ENCODE assay signal across 11 cellular contexts in genomic region chr19:47447470-47448359, GRCh38. TPM values are rescaled to one million over a fixed set of nuclear protein-coding genes. Genes with fewer than 3 reads are reported as not detected.
DNase-seq lines count a peak whose midpoint lies in the region; ATAC-seq, FAIRE-seq and TF ChIP-seq lines count a peak whose summit lies in the region.
"Had no signal": no experiment of that assay in that cellular context is flagged by ENCODE, and none has a peak within 500 bp of the region (broad histone marks: within the 10 kb centered on the region; RNA-seq: fewer than 3 reads in every experiment).

No MANE protein-coding gene starts in this region.

- no peaks in the 10 kb centered on the region for H4K20me1 ChIP-seq in GM12878 (ENCODE audit: control insufficient read depth, insufficient read depth)

- ATAC-seq in GM12878: peak; percentile 53

- DNase-seq in NCI-H2196 (lab: John Stamatoyannopoulos, UW; ENCODE audit: unreplicated experiment) (peak; percentile 24), NCI-H2196 treated with DMSO at 0.1 percent for 48 hours (lab: John Stamatoyannopoulos, UW; ENCODE audit: unreplicated experiment) (no peak), GM12878 (ENCODE audit: low read depth, low spot score) (no peak), iPS-NIHi7 (ENCODE audit: extremely low spot score) (peak; percentile 88), NCI-H446 (lab: John Stamatoyannopoulos, UW) (no peak), SW 1271 (lab: John Stamatoyannopoulos, UW) (no peak)
- DNase-seq in stimulated activated CD4-positive, alpha-beta T cell treated with anti-CD3 and anti-CD28 coated beads, Interleukin-4, amount 100 ng/mL, for 24 hours: peak; percentile 55

- TF ChIP-seq CTCF in GM12878 (IDR thresholded peaks at IDR 0.05 in 2 of 3, conservative IDR thresholded peaks at IDR 0.05 in 1 of 3; ENCODE audit: control insufficient read depth in 2 of 3, extremely low read depth in 1 of 3, insufficient read depth in 1 of 3, low read depth in 3 of 3, low read length in 3 of 3): no peak

- no peak for TF ChIP-seq POLR2A in GM12878 (IDR thresholded peaks at IDR 0.05; ENCODE audit: low read depth, low read length)

- POLR2A ChIA-PET in GM12878 (lab: Charles Lee): no interaction called here

- SMC1A ChIA-PET in GM12878 (lab: Charles Lee; ENCODE audit: uncharacterized antibody, unreplicated experiment): no interaction called here

- peaks cover 32% of the 10 kb centered on the region for H3K4me1 Mint-ChIP-seq in T-helper 1 cell treated with Interleukin-12 subunit alpha and Interleukin-12 subunit beta and Interleukin-4 antibody, amounts not matched to agents 30 μg/mL and 1 μg/mL, for 36 hours (ENCODE audit: low read depth)

- peak overlapping the region; percentile 50 for H3K4me3 Mint-ChIP-seq in T-helper 1 cell treated with Interleukin-12 subunit alpha and Interleukin-12 subunit beta and Interleukin-4 antibody, amounts not matched to agents 30 μg/mL and 1 μg/mL, for 36 hours

- BruUV-seq in GM12878 (replicated peaks; lab: Mats Ljungman, UMichigan): no TSS peak

- no peak overlapping the region for H3K4me2 ChIP-seq in GM12878 (ENCODE audit: control insufficient read depth, insufficient read depth)
- H3K4me2 ChIP-seq: BLaER1 had no signal

- no peak overlapping the region for H2AFZ ChIP-seq in GM12878 (ENCODE audit: control insufficient read depth, low read depth, low read length)

- no peaks in the 10 kb centered on the region; the same call in 2 of the 3 replicates for H3K9me3 ChIP-seq in GM12878 (replicated peaks; ENCODE audit: control insufficient read depth, insufficient read depth, low read length)
- H3K9me3 ChIP-seq: BLaER1, uterus had no signal

- peak overlapping the region; percentile 33 for H3K27ac Mint-ChIP-seq in T-helper 1 cell treated with Interleukin-12 subunit alpha and Interleukin-12 subunit beta and Interleukin-4 antibody, amounts not matched to agents 30 μg/mL and 1 μg/mL, for 36 hours

- no peak for FAIRE-seq in GM12878 (lab: Jason Lieb, UNC)

- H3K36me3 ChIP-seq in GM12878 (ENCODE audit: control insufficient read depth in 2 of 2, insufficient read depth in 2 of 2, low read length in 1 of 2): no peaks in the 10 kb centered on the region
- H3K36me3 ChIP-seq: BLaER1, uterus had no signal

- WGBS in GM12878 (ENCODE audit: insufficient coverage, insufficient replicate concordance, low lambda C conversion rate, missing lambda C conversion rate): 50% methylated on average over 58 of the region's 95 CpGs

- H3K27me3 ChIP-seq in GM12878 (replicated peaks in 1 of 2; ENCODE audit: control insufficient read depth in 2 of 2, insufficient read depth in 2 of 2, low read length in 1 of 2): peaks cover 1 to 7% of the 10 kb centered on the region in 2 experiments; a peak in 3 of 4 replicates

- peaks cover 72% of the 10 kb centered on the region for H3K27me3 Mint-ChIP-seq in T-helper 1 cell treated with Interleukin-12 subunit alpha and Interleukin-12 subunit beta and Interleukin-4 antibody, amounts not matched to agents 30 μg/mL and 1 μg/mL, for 36 hours (ENCODE audit: low read depth)

- intact Hi-C loops in GM12878 (cut with micrococcal nuclease; ENCODE audit: unreplicated experiment): no loop called here

- no peak overlapping the region for H3K9ac ChIP-seq in GM12878 (ENCODE audit: control insufficient read depth, insufficient read depth, low read length)
- H3K9ac ChIP-seq: BLaER1 had no signal

- no peak for TF ChIP-seq EP300 in GM12878 (IDR thresholded peaks at IDR 0.05; ENCODE audit: borderline replicate concordance in 1 of 2, control insufficient read depth in 1 of 2, low read depth in 2 of 2, low read length in 2 of 2)

- no peak for TF ChIP-seq RAD21 in GM12878 (IDR thresholded peaks at IDR 0.05; ENCODE audit: insufficient read depth, low read depth, low read length)

- RAD21 ChIA-PET in GM12878 (lab: Charles Lee; ENCODE audit: unreplicated experiment): no interaction called here

- no peaks in the 10 kb centered on the region for H3K79me2 ChIP-seq in GM12878 (ENCODE audit: control insufficient read depth, insufficient read depth, low read length)

- CTCF ChIA-PET in GM12878 (lab: Yijun Ruan, JAX): no interaction called here

- peaks cover 10% of the 10 kb centered on the region for H3K4me1 ChIP-seq in GM12878 (ENCODE audit: control insufficient read depth, insufficient read depth, low read length)

- H3K4me3 ChIP-seq in GM12878: no peak overlapping the region
- H3K4me3 ChIP-seq: BLaER1, uterus had no signal

- H3K9me3 Mint-ChIP-seq in T-helper 1 cell treated with Interleukin-12 subunit alpha and Interleukin-12 subunit beta and Interleukin-4 antibody, amounts not matched to agents 30 μg/mL and 1 μg/mL, for 36 hours: no peaks in the 10 kb centered on the region

- peaks cover 2% of the 10 kb centered on the region for H3K36me3 Mint-ChIP-seq in T-helper 1 cell treated with Interleukin-12 subunit alpha and Interleukin-12 subunit beta and Interleukin-4 antibody, amounts not matched to agents 30 μg/mL and 1 μg/mL, for 36 hours (ENCODE audit: low read depth)

- in situ Hi-C loops in GM12878 (cut with MboI): no loop called here

- H3K27ac ChIP-seq in GM12878 (ENCODE audit: control insufficient read depth, insufficient read depth): no peak overlapping the region
- H3K27ac ChIP-seq: BLaER1, uterus had no signal

TF ChIP-seq in GM12878, 131 proteins besides CTCF, POLR2A, EP300 and RAD21:
- peak in 1 of 2 experiments; percentile 36; a peak in 1 of 4 replicates for TF ChIP-seq BHLHE40 (IDR thresholded peaks at IDR 0.05; ENCODE audit: borderline replicate concordance in 1 of 2, low read depth in 2 of 2, low read length in 1 of 2)
- TF ChIP-seq MYB (IDR thresholded peaks at IDR 0.05; ENCODE audit: borderline replicate concordance, low read depth, low read length): no peak
- TF ChIP-seq BRCA1 (IDR thresholded peaks at IDR 0.05; ENCODE audit: low read depth, low read length): no peak

RNA-seq across cellular contexts. Expression of gene SLC8A2, which starts 24.0 kb away (rescaled TPM):
- total RNA-seq in GM12878 (2013; cell fraction: nucleolus; rRNA removed): not detected in 2 replicates
- not detected in 2 replicates for total RNA-seq in GM12878 (2014; rRNA removed)
- not detected in 2 replicates for total RNA-seq in GM12878 (2014; rRNA removed; fragmentation: Illumina TruSeq; extraction: Trizol)
- total RNA-seq in GM12878 (2021): not detected in 2 replicates
- polyA plus RNA-seq in GM12878 (2011; ENCODE audit: low read depth): not detected
- polyA plus RNA-seq in GM12878 (2011; rRNA removed): not detected in 2 replicates
- polyA plus RNA-seq in GM12878 (2011; cell fraction: cytosol; rRNA removed): 0.18 TPM in 1 of 2 replicates, not detected in the other
- polyA plus RNA-seq in GM12878 (2011; cell fraction: nucleus; rRNA removed): 0.03 and 0.06 TPM in 2 replicates
- polyA plus RNA-seq in GM12878 (2012): 0.03 and 0.06 TPM in 2 replicates
- not detected in 2 replicates for polyA plus RNA-seq in GM12878 (2014; fragmentation: Illumina TruSeq; extraction: Trizol)
- polyA plus RNA-seq in GM12878 (2014; fragmentation: Nextera tagmentation; extraction: Ambion mirVana): not detected
- polyA plus RNA-seq in GM12878 (2014; rRNA removed): not detected in 2 replicates
- polyA plus RNA-seq in GM12878 (2016; fragmentation: Nextera tagmentation; extraction: Ambion mirVana): not detected
- not detected in 2 replicates for polyA minus RNA-seq in GM12878 (2011; rRNA and poly(A)+ RNA removed)
- not detected in 2 replicates for polyA minus RNA-seq in GM12878 (2011; cell fraction: cytosol; rRNA and poly(A)+ RNA removed)
- not detected in 2 replicates for polyA minus RNA-seq in GM12878 (2011; cell fraction: nucleus; rRNA and poly(A)+ RNA removed)
- total RNA-seq: activated CD8-positive, alpha-beta memory T cell treated with anti-CD3 and anti-CD28 coated beads for 36 hours had no signal

RNA-seq across cellular contexts. Expression of gene MEIS3, which starts 28.4 kb away (rescaled TPM):
- total RNA-seq in GM12878 (2013; cell fraction: nucleolus; rRNA removed): not detected in 2 replicates
- total RNA-seq in GM12878 (2014; rRNA removed) (not detected in 2 replicates), GM12878 (2014; rRNA removed; fragmentation: Illumina TruSeq; extraction: Trizol) (not detected in 2 replicates), GM12878 (2021) (0.21 TPM in 1 of 2 replicates, not detected in the other)
- not detected for polyA plus RNA-seq in GM12878 (2011; ENCODE audit: low read depth)
- polyA plus RNA-seq in GM12878 (2011; rRNA removed) (0.05 TPM in 1 of 2 replicates, not detected in the other), GM12878 (2014; fragmentation: Illumina TruSeq; extraction: Trizol) (not detected in 2 replicates), GM12878 (2014; fragmentation: Nextera tagmentation; extraction: Ambion mirVana) (not detected), GM12878 (2014; rRNA removed) (not detected in 2 replicates), GM12878 (2016; fragmentation: Nextera tagmentation; extraction: Ambion mirVana) (under 1 TPM in 1 of 2 experiments, not detected in 1; 0.23 TPM)
- 0.13 TPM in 1 of 2 replicates, not detected in the other for polyA plus RNA-seq in GM12878 (2011; cell fraction: cytosol; rRNA removed)
- polyA plus RNA-seq in GM12878 (2011; cell fraction: nucleus; rRNA removed): 0.07 TPM in 1 of 2 replicates, not detected in the other
- polyA plus RNA-seq in GM12878 (2012): not detected in 2 replicates
- polyA minus RNA-seq in GM12878 (2011; rRNA and poly(A)+ RNA removed): not detected in 2 replicates
- polyA minus RNA-seq in GM12878 (2011; cell fraction: cytosol; rRNA and poly(A)+ RNA removed): not detected in 2 replicates
- polyA minus RNA-seq in GM12878 (2011; cell fraction: nucleus; rRNA and poly(A)+ RNA removed): not detected in 2 replicates
- total RNA-seq: activated CD8-positive, alpha-beta memory T cell treated with anti-CD3 and anti-CD28 coated beads for 36 hours had no signal

RNA-seq across cellular contexts. Expression of gene KPTN, which starts 36.3 kb away (rescaled TPM):
- total RNA-seq in GM12878 (2013; cell fraction: nucleolus; rRNA removed): 1.7 and 2.0 TPM in 2 replicates
- total RNA-seq in GM12878 (2014; rRNA removed): 5.4 and 5.6 TPM in 2 replicates
- total RNA-seq in GM12878 (2014; rRNA removed; fragmentation: Illumina TruSeq; extraction: Trizol): 3.4 and 4.2 TPM in 2 replicates
- total RNA-seq in GM12878 (2021): 9.2 and 10.6 TPM in 2 replicates
- 5.3 TPM for polyA plus RNA-seq in GM12878 (2011; ENCODE audit: low read depth)
- 1.9 and 5.1 TPM in 2 replicates for polyA plus RNA-seq in GM12878 (2011; rRNA removed)
- polyA plus RNA-seq in GM12878 (2011; cell fraction: cytosol; rRNA removed): 5.7 and 6.3 TPM in 2 replicates
- 20.2 and 22.2 TPM in 2 replicates for polyA plus RNA-seq in GM12878 (2011; cell fraction: nucleus; rRNA removed)
- 5.7 and 6.7 TPM in 2 replicates for polyA plus RNA-seq in GM12878 (2012)
- polyA plus RNA-seq in GM12878 (2014; fragmentation: Illumina TruSeq; extraction: Trizol): 6.6 and 6.7 TPM in 2 replicates
- 1 to 10 TPM in 1 of 2 experiments, under 1 TPM in 1; 0.60 to 2.1 TPM for polyA plus RNA-seq in GM12878 (2014; fragmentation: Nextera tagmentation; extraction: Ambion mirVana)
- polyA plus RNA-seq in GM12878 (2014; rRNA removed): 7.4 and 8.7 TPM in 2 replicates
- polyA plus RNA-seq in GM12878 (2016; fragmentation: Nextera tagmentation; extraction: Ambion mirVana): 10 to 100 TPM in 1 of 2 experiments, 1 to 10 TPM in 1; 10.0 to 10.1 TPM
- polyA minus RNA-seq in GM12878 (2011; rRNA and poly(A)+ RNA removed): 2.4 and 2.8 TPM in 2 replicates
- 2.0 and 4.6 TPM in 2 replicates for polyA minus RNA-seq in GM12878 (2011; cell fraction: cytosol; rRNA and poly(A)+ RNA removed)
- polyA minus RNA-seq in GM12878 (2011; cell fraction: nucleus; rRNA and poly(A)+ RNA removed): 1.1 and 2.6 TPM in 2 replicates

Comparison
In these comparisons a context has a peak if more than half of its experiments do, and no peak if none do; other contexts are left out.
1. DNase-seq: peak in NCI-H2196 (single experiment), iPS-NIHi7 (single experiment) and stimulated activated CD4-positive, alpha-beta T cell treated with anti-CD3 and anti-CD28 coated beads, Interleukin-4, amount 100 ng/mL, for 24 hours (single experiment); none in NCI-H2196 treated with DMSO at 0.1 percent for 48 hours (single experiment), GM12878 (single experiment), NCI-H446 (0 of 2) and SW 1271 (0 of 2).